Comparison of ENCODE assay signal across 1 cellular context in the genomic region with DNA sequence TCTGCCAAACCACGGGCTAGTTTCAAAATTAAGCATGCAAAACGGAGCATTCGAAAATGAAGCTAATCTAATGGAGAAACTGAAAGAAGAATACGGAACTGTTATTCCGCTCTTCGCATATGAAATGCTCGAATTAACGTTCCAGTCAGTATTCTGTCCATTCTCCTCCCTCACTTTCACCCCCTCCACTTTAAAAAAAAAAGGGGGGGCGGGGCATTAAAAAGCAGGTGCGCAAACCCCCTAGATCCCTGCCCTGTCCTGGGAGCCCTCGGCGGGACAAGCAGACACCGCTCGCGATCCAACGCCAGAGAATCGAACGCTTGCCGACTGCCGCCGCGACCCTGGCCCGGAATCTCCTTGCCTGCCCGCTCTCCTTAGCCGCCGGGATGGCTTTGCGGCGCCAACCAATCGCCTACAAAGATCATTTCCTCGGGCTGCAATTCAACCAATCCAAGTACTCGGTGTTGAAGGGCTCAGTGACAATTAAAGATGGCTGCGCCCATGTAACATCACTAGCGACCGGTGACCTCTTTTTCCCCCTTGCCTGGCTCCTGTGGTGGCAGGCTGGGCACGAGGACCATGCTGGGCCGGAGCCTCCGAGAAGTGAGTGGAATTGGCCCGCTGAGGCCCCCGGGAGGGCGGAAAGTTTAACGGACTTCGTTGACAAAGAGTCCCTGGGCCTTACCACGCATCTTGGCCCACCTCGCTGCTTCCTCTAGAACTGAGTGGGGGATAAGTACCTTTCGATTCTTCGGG.
A peak's percentile ranks its signal among the peaks of the same experiment; 100 is the strongest.
TF ChIP-seq lines count a peak whose summit lies in the region.

A gene with protein sequence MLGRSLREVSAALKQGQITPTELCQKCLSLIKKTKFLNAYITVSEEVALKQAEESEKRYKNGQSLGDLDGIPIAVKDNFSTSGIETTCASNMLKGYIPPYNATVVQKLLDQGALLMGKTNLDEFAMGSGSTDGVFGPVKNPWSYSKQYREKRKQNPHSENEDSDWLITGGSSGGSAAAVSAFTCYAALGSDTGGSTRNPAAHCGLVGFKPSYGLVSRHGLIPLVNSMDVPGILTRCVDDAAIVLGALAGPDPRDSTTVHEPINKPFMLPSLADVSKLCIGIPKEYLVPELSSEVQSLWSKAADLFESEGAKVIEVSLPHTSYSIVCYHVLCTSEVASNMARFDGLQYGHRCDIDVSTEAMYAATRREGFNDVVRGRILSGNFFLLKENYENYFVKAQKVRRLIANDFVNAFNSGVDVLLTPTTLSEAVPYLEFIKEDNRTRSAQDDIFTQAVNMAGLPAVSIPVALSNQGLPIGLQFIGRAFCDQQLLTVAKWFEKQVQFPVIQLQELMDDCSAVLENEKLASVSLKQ (plus strand): TSS at position 476 of the 756 bp plus-strand sequence. CDS start 104 bp downstream, at position 580.
A gene with protein sequence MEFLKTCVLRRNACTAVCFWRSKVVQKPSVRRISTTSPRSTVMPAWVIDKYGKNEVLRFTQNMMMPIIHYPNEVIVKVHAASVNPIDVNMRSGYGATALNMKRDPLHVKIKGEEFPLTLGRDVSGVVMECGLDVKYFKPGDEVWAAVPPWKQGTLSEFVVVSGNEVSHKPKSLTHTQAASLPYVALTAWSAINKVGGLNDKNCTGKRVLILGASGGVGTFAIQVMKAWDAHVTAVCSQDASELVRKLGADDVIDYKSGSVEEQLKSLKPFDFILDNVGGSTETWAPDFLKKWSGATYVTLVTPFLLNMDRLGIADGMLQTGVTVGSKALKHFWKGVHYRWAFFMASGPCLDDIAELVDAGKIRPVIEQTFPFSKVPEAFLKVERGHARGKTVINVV (minus strand): TSS at position 396 of the 756 bp plus-strand sequence. CDS start 477 bp downstream, outside the sequence.

TF ChIP-seq in GM12878, 131 proteins besides CTCF, POLR2A, EP300 and RAD21 (continued from another document and continues in another):
- TF ChIP-seq, protein P1, sequence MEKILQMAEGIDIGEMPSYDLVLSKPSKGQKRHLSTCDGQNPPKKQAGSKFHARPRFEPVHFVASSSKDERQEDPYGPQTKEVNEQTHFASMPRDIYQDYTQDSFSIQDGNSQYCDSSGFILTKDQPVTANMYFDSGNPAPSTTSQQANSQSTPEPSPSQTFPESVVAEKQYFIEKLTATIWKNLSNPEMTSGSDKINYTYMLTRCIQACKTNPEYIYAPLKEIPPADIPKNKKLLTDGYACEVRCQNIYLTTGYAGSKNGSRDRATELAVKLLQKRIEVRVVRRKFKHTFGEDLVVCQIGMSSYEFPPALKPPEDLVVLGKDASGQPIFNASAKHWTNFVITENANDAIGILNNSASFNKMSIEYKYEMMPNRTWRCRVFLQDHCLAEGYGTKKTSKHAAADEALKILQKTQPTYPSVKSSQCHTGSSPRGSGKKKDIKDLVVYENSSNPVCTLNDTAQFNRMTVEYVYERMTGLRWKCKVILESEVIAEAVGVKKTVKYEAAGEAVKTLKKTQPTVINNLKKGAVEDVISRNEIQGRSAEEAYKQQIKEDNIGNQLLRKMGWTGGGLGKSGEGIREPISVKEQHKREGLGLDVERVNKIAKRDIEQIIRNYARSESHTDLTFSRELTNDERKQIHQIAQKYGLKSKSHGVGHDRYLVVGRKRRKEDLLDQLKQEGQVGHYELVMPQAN (conservative IDR thresholded peaks at IDR 0.05), result peak; percentile 95
- TF ChIP-seq RCOR1 (conservative IDR thresholded peaks at IDR 0.05; ENCODE audit: low read depth, low read length), result 0 out of 2 replicates have a peak, but pooled peaks have one; percentile 54
- no peak for TF ChIP-seq SUPT20H (IDR thresholded peaks at IDR 0.05; ENCODE audit: borderline replicate concordance, control insufficient read depth, low read depth, low read length)
- TF ChIP-seq ZNF217 (IDR thresholded peaks at IDR 0.05), result no peak
- peak; percentile 89 for TF ChIP-seq CHD2 (IDR thresholded peaks at IDR 0.05; ENCODE audit: borderline replicate concordance, low read depth, low read length)
- TF ChIP-seq, protein P2, sequence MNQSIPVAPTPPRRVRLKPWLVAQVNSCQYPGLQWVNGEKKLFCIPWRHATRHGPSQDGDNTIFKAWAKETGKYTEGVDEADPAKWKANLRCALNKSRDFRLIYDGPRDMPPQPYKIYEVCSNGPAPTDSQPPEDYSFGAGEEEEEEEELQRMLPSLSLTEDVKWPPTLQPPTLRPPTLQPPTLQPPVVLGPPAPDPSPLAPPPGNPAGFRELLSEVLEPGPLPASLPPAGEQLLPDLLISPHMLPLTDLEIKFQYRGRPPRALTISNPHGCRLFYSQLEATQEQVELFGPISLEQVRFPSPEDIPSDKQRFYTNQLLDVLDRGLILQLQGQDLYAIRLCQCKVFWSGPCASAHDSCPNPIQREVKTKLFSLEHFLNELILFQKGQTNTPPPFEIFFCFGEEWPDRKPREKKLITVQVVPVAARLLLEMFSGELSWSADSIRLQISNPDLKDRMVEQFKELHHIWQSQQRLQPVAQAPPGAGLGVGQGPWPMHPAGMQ (IDR thresholded peaks at IDR 0.05; ENCODE audit: borderline replicate concordance), result no peak
- TF ChIP-seq, protein P3, sequence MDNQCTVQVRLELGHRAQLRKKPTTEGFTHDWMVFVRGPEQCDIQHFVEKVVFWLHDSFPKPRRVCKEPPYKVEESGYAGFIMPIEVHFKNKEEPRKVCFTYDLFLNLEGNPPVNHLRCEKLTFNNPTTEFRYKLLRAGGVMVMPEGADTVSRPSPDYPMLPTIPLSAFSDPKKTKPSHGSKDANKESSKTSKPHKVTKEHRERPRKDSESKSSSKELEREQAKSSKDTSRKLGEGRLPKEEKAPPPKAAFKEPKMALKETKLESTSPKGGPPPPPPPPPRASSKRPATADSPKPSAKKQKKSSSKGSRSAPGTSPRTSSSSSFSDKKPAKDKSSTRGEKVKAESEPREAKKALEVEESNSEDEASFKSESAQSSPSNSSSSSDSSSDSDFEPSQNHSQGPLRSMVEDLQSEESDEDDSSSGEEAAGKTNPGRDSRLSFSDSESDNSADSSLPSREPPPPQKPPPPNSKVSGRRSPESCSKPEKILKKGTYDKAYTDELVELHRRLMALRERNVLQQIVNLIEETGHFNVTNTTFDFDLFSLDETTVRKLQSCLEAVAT (IDR thresholded peaks at IDR 0.05), result peak; percentile 69
- no peak for TF ChIP-seq TCF12 (IDR thresholded peaks at IDR 0.05; ENCODE audit: low read depth, low read length)
- TF ChIP-seq, protein P4, sequence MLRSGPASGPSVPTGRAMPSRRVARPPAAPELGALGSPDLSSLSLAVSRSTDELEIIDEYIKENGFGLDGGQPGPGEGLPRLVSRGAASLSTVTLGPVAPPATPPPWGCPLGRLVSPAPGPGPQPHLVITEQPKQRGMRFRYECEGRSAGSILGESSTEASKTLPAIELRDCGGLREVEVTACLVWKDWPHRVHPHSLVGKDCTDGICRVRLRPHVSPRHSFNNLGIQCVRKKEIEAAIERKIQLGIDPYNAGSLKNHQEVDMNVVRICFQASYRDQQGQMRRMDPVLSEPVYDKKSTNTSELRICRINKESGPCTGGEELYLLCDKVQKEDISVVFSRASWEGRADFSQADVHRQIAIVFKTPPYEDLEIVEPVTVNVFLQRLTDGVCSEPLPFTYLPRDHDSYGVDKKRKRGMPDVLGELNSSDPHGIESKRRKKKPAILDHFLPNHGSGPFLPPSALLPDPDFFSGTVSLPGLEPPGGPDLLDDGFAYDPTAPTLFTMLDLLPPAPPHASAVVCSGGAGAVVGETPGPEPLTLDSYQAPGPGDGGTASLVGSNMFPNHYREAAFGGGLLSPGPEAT (IDR thresholded peaks at IDR 0.05; ENCODE audit: low read depth), result peak; percentile 93
- peak; percentile 19; the same call in 1 of the 2 replicates for TF ChIP-seq CBFB (IDR thresholded peaks at IDR 0.05; ENCODE audit: low read depth)
- peak; percentile 62 for TF ChIP-seq RUNX3 (IDR thresholded peaks at IDR 0.05; ENCODE audit: low read length)
- TF ChIP-seq ZNF274 (IDR thresholded peaks at IDR 0.05; ENCODE audit: insufficient read depth, insufficient read length), result no peak
- TF ChIP-seq, protein P5, sequence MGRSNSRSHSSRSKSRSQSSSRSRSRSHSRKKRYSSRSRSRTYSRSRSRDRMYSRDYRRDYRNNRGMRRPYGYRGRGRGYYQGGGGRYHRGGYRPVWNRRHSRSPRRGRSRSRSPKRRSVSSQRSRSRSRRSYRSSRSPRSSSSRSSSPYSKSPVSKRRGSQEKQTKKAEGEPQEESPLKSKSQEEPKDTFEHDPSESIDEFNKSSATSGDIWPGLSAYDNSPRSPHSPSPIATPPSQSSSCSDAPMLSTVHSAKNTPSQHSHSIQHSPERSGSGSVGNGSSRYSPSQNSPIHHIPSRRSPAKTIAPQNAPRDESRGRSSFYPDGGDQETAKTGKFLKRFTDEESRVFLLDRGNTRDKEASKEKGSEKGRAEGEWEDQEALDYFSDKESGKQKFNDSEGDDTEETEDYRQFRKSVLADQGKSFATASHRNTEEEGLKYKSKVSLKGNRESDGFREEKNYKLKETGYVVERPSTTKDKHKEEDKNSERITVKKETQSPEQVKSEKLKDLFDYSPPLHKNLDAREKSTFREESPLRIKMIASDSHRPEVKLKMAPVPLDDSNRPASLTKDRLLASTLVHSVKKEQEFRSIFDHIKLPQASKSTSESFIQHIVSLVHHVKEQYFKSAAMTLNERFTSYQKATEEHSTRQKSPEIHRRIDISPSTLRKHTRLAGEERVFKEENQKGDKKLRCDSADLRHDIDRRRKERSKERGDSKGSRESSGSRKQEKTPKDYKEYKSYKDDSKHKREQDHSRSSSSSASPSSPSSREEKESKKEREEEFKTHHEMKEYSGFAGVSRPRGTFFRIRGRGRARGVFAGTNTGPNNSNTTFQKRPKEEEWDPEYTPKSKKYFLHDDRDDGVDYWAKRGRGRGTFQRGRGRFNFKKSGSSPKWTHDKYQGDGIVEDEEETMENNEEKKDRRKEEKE (IDR thresholded peaks at IDR 0.05), result no peak
- TF ChIP-seq TAF1 (IDR thresholded peaks at IDR 0.05; ENCODE audit: borderline replicate concordance, low read depth, low read length), result peak; percentile 62; the same call in 1 of the 2 replicates
- TF ChIP-seq, protein P6, sequence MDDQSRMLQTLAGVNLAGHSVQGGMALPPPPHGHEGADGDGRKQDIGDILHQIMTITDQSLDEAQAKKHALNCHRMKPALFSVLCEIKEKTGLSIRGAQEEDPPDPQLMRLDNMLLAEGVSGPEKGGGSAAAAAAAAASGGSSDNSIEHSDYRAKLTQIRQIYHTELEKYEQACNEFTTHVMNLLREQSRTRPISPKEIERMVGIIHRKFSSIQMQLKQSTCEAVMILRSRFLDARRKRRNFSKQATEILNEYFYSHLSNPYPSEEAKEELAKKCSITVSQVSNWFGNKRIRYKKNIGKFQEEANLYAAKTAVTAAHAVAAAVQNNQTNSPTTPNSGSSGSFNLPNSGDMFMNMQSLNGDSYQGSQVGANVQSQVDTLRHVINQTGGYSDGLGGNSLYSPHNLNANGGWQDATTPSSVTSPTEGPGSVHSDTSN (IDR thresholded peaks at IDR 0.05; ENCODE audit: insufficient replicate concordance, low read depth, low read length), result no peak
- TF ChIP-seq CREB1 (IDR thresholded peaks at IDR 0.05; ENCODE audit: low read depth), result peak; percentile 80
- TF ChIP-seq, protein P7, sequence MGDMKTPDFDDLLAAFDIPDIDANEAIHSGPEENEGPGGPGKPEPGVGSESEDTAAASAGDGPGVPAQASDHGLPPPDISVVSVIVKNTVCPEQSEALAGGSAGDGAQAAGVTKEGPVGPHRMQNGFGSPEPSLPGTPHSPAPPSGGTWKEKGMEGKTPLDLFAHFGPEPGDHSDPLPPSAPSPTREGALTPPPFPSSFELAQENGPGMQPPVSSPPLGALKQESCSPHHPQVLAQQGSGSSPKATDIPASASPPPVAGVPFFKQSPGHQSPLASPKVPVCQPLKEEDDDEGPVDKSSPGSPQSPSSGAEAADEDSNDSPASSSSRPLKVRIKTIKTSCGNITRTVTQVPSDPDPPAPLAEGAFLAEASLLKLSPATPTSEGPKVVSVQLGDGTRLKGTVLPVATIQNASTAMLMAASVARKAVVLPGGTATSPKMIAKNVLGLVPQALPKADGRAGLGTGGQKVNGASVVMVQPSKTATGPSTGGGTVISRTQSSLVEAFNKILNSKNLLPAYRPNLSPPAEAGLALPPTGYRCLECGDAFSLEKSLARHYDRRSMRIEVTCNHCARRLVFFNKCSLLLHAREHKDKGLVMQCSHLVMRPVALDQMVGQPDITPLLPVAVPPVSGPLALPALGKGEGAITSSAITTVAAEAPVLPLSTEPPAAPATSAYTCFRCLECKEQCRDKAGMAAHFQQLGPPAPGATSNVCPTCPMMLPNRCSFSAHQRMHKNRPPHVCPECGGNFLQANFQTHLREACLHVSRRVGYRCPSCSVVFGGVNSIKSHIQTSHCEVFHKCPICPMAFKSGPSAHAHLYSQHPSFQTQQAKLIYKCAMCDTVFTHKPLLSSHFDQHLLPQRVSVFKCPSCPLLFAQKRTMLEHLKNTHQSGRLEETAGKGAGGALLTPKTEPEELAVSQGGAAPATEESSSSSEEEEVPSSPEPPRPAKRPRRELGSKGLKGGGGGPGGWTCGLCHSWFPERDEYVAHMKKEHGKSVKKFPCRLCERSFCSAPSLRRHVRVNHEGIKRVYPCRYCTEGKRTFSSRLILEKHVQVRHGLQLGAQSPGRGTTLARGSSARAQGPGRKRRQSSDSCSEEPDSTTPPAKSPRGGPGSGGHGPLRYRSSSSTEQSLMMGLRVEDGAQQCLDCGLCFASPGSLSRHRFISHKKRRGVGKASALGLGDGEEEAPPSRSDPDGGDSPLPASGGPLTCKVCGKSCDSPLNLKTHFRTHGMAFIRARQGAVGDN (IDR thresholded peaks at IDR 0.05), result no peak
- TF ChIP-seq ETV6 (conservative IDR thresholded peaks at IDR 0.05 in 1 of 2, IDR thresholded peaks at IDR 0.05 in 1 of 2; ENCODE audit: borderline replicate concordance in 1 of 2, low read depth in 1 of 2), result no peak
- TF ChIP-seq SMARCA5 (IDR thresholded peaks at IDR 0.05), result no peak
- no peak for TF ChIP-seq BCL11A (IDR thresholded peaks at IDR 0.05; ENCODE audit: low read depth, low read length)
- TF ChIP-seq, protein P8, sequence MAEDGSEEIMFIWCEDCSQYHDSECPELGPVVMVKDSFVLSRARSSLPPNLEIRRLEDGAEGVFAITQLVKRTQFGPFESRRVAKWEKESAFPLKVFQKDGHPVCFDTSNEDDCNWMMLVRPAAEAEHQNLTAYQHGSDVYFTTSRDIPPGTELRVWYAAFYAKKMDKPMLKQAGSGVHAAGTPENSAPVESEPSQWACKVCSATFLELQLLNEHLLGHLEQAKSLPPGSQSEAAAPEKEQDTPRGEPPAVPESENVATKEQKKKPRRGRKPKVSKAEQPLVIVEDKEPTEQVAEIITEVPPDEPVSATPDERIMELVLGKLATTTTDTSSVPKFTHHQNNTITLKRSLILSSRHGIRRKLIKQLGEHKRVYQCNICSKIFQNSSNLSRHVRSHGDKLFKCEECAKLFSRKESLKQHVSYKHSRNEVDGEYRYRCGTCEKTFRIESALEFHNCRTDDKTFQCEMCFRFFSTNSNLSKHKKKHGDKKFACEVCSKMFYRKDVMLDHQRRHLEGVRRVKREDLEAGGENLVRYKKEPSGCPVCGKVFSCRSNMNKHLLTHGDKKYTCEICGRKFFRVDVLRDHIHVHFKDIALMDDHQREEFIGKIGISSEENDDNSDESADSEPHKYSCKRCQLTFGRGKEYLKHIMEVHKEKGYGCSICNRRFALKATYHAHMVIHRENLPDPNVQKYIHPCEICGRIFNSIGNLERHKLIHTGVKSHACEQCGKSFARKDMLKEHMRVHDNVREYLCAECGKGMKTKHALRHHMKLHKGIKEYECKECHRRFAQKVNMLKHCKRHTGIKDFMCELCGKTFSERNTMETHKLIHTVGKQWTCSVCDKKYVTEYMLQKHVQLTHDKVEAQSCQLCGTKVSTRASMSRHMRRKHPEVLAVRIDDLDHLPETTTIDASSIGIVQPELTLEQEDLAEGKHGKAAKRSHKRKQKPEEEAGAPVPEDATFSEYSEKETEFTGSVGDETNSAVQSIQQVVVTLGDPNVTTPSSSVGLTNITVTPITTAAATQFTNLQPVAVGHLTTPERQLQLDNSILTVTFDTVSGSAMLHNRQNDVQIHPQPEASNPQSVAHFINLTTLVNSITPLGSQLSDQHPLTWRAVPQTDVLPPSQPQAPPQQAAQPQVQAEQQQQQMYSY (CRISPR knock-in tag; IDR thresholded peaks at IDR 0.05), result no peak
